8 cellular contexts compared by ENCODE assay signal in genomic region chr16:50627419-50627818, GRCh38. TPM values are rescaled to one million over a fixed set of nuclear protein-coding genes. Genes with fewer than 3 reads are reported as not detected.
A peak's percentile ranks its signal among the peaks of the same experiment; 100 is the strongest.
DNase-seq lines count a peak whose midpoint lies in the region; ATAC-seq and TF ChIP-seq lines count a peak whose summit lies in the region.

No MANE protein-coding gene starts in this region.

- ATAC-seq in HG03378 (IDR thresholded peaks at IDR 0.05; ENCODE audit: unreplicated experiment) (peak; percentile 54), Right ventricle myocardium superior (ENCODE audit: poor library complexity) (peak; percentile 93), GM19455 (IDR thresholded peaks at IDR 0.05; ENCODE audit: unreplicated experiment) (no peak)

- peak; percentile 58 for TF ChIP-seq CTCF in AG10803 (conservative IDR thresholded peaks at IDR 0.05; ENCODE audit: low read length)

- intact Hi-C loops in Right ventricle myocardium superior (cut with DNase I) = loop anchor here (5.0 kb wide), 1 partner anchor 35 kb away; no protein-coding TSS in a partner anchor

- peak; percentile 54 for DNase-seq in AG10803 (ENCODE audit: low read depth)
- peak; percentile 34 for DNase-seq in activated T-cell treated with anti-CD3 and anti-CD28 coated beads for 1 hour (ENCODE audit: low read depth)
- peak; percentile 70 for DNase-seq in Right ventricle myocardium superior
- DNase-seq in stimulated activated CD4-positive, alpha-beta T cell treated with anti-CD3 and anti-CD28 coated beads, Interleukin-1b, Interleukin-23, amount 100 ng/mL, for 1 hour (ENCODE audit: low read depth in 2 of 2) = peak; percentile 12 to 16
- no peak for DNase-seq in NCI-H510A treated with DMSO at 0.1 percent for 48 hours (lab: John Stamatoyannopoulos, UW)
- no peak for DNase-seq in OCI-M2 (lab: John Stamatoyannopoulos, UW; ENCODE audit: unreplicated experiment)

- no peak overlapping the region for H3K4me3 ChIP-seq in AG10803 (ENCODE audit: low read length)

RNA-seq across cellular contexts. Expression of gene SNX20, which starts 53.7 kb away (rescaled TPM):
- total RNA-seq in Right ventricle myocardium superior = 0.62 TPM

Comparison
In these comparisons a context has a peak if more than half of its experiments do, and no peak if none do; other contexts are left out.
1. DNase-seq: peak in AG10803 (single experiment), activated T-cell treated with anti-CD3 and anti-CD28 coated beads for 1 hour (single experiment), Right ventricle myocardium superior (single experiment) and stimulated activated CD4-positive, alpha-beta T cell treated with anti-CD3 and anti-CD28 coated beads, Interleukin-1b, Interleukin-23, amount 100 ng/mL, for 1 hour (2 of 2); none in NCI-H510A treated with DMSO at 0.1 percent for 48 hours (single experiment) and OCI-M2 (single experiment).